1 cellular context compared by ENCODE assay signal in genomic region chr4:147683717-147684700, GRCh38.
TF ChIP-seq lines count a peak whose summit lies in the region.

Gene PRMT9, minus strand, starts transcription at chr4:147684163. Its CDS starts 176 bp downstream, at chr4:147683987.

TF ChIP-seq in K562, 482 proteins besides CTCF, POLR2A, EP300 and RAD21 (continued from another document and continues in another):
- peak; percentile 52; the same call in 1 of the 2 replicates for TF ChIP-seq CHAMP1 (IDR thresholded peaks at IDR 0.05)
- TF ChIP-seq ZNF347 (CRISPR knock-in tag; IDR thresholded peaks at IDR 0.05; ENCODE audit: low read depth), result no peak
- TF ChIP-seq EGR1 (conservative IDR thresholded peaks at IDR 0.05), result peak; percentile 86
- no peak for TF ChIP-seq CREB5 (CRISPR knock-in tag; IDR thresholded peaks at IDR 0.05)
- no peak for TF ChIP-seq SPI1 (IDR thresholded peaks at IDR 0.05; ENCODE audit: borderline replicate concordance, low read depth, low read length)
- TF ChIP-seq ARID3B (CRISPR knock-in tag; IDR thresholded peaks at IDR 0.05; ENCODE audit: borderline replicate concordance), result no peak
- TF ChIP-seq RBM25 (IDR thresholded peaks at IDR 0.05; ENCODE audit: low read depth, low read length, severe bottlenecking), result no peak
- TF ChIP-seq NR3C1 (CRISPR knock-in tag; IDR thresholded peaks at IDR 0.05), result no peak
- no peak for TF ChIP-seq ZNF311 (CRISPR knock-in tag; IDR thresholded peaks at IDR 0.05)
- TF ChIP-seq ZNF23 (CRISPR knock-in tag; IDR thresholded peaks at IDR 0.05), result no peak
- no peak for TF ChIP-seq GTF2F1 (IDR thresholded peaks at IDR 0.05; ENCODE audit: low read depth, low read length)
- no peak for TF ChIP-seq CBFA2T3 (IDR thresholded peaks at IDR 0.05)
- TF ChIP-seq YY1 (IDR thresholded peaks at IDR 0.05; ENCODE audit: borderline replicate concordance in 1 of 3, control insufficient read depth in 1 of 3, extremely low read depth in 1 of 3, insufficient read depth in 3 of 3, insufficient read length in 1 of 3, insufficient replicate concordance in 2 of 3, low read depth in 1 of 3, low read length in 2 of 3), result peak in 1 of 3 experiments; percentile 10
- 0 out of 2 replicates have a peak, but pooled peaks have one; percentile 18 for TF ChIP-seq MECOM (CRISPR knock-in tag; IDR thresholded peaks at IDR 0.05)
- TF ChIP-seq CAMTA2 (CRISPR knock-in tag; conservative IDR thresholded peaks at IDR 0.05), result no peak
- no peak for TF ChIP-seq ZFP91 (CRISPR knock-in tag; IDR thresholded peaks at IDR 0.05)
- TF ChIP-seq ZNF224 (CRISPR knock-in tag; IDR thresholded peaks at IDR 0.05), result no peak
- no peak for TF ChIP-seq ZNF184 (CRISPR knock-in tag; IDR thresholded peaks at IDR 0.05)
- peak; percentile 78 for TF ChIP-seq FOXP1 (CRISPR knock-in tag; IDR thresholded peaks at IDR 0.05)
- no peak for TF ChIP-seq SAP30 (IDR thresholded peaks at IDR 0.05; ENCODE audit: borderline replicate concordance, insufficient read depth, low read depth, low read length, poor library complexity, severe bottlenecking)
- no peak for TF ChIP-seq BACH1 (tag; IDR thresholded peaks at IDR 0.05)
- no peak for TF ChIP-seq ASH1L (IDR thresholded peaks at IDR 0.05; ENCODE audit: borderline replicate concordance, low read depth, partially characterized antibody)
- TF ChIP-seq RBM14 (IDR thresholded peaks at IDR 0.05; ENCODE audit: borderline replicate concordance, insufficient read depth, low read depth, low read length), result no peak
- no peak for TF ChIP-seq ZFP1 (CRISPR knock-in tag; IDR thresholded peaks at IDR 0.05)
- TF ChIP-seq MEF2A (IDR thresholded peaks at IDR 0.05; ENCODE audit: control insufficient read depth, low read depth, low read length), result no peak
- TF ChIP-seq ZNF121 (CRISPR knock-in tag; conservative IDR thresholded peaks at IDR 0.05), result no peak
- TF ChIP-seq BRF1 (IDR thresholded peaks at IDR 0.05; ENCODE audit: borderline replicate concordance, extremely low read depth, insufficient read length), result no peak
- no peak for TF ChIP-seq ZNF551 (CRISPR knock-in tag; IDR thresholded peaks at IDR 0.05)
- TF ChIP-seq BCL6 (CRISPR knock-in tag; IDR thresholded peaks at IDR 0.05), result no peak
- TF ChIP-seq EWSR1 (IDR thresholded peaks at IDR 0.05; ENCODE audit: borderline replicate concordance, low read depth, partially characterized antibody), result no peak
- no peak for TF ChIP-seq ELK1 (CRISPR knock-in tag; IDR thresholded peaks at IDR 0.05)
- TF ChIP-seq PTRF (tag; IDR thresholded peaks at IDR 0.05), result no peak
- TF ChIP-seq CBFA2T2 (conservative IDR thresholded peaks at IDR 0.05), result no peak
- peak; percentile 72 for TF ChIP-seq BHLHE40 (IDR thresholded peaks at IDR 0.05; ENCODE audit: low read length)
- TF ChIP-seq XRCC5 (IDR thresholded peaks at IDR 0.05; ENCODE audit: low read depth, low read length), result no peak
- TF ChIP-seq TSC22D4 (tag; IDR thresholded peaks at IDR 0.05), result no peak
- TF ChIP-seq, protein P1, sequence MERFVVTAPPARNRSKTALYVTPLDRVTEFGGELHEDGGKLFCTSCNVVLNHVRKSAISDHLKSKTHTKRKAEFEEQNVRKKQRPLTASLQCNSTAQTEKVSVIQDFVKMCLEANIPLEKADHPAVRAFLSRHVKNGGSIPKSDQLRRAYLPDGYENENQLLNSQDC (CRISPR knock-in tag; IDR thresholded peaks at IDR 0.05), result no peak
- 0 out of 4 replicates have a peak, but pooled peaks of 1 of the 2 experiments have one; percentile 17 for TF ChIP-seq SIX5 (IDR thresholded peaks at IDR 0.05; ENCODE audit: borderline replicate concordance in 1 of 2, insufficient read depth in 1 of 2, low read depth in 1 of 2, low read length in 2 of 2)
- TF ChIP-seq FOXP4 (CRISPR knock-in tag; IDR thresholded peaks at IDR 0.05; ENCODE audit: borderline replicate concordance), result no peak
- TF ChIP-seq ATF1 (CRISPR knock-in tag; IDR thresholded peaks at IDR 0.05), result peak; percentile 93
- TF ChIP-seq ATF1 (tag; IDR thresholded peaks at IDR 0.05), result peak; percentile 99
- no peak for TF ChIP-seq SNIP1 (IDR thresholded peaks at IDR 0.05; ENCODE audit: low read depth)
- TF ChIP-seq, protein P2, sequence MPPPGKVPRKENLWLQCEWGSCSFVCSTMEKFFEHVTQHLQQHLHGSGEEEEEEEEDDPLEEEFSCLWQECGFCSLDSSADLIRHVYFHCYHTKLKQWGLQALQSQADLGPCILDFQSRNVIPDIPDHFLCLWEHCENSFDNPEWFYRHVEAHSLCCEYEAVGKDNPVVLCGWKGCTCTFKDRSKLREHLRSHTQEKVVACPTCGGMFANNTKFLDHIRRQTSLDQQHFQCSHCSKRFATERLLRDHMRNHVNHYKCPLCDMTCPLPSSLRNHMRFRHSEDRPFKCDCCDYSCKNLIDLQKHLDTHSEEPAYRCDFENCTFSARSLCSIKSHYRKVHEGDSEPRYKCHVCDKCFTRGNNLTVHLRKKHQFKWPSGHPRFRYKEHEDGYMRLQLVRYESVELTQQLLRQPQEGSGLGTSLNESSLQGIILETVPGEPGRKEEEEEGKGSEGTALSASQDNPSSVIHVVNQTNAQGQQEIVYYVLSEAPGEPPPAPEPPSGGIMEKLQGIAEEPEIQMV (tag; conservative IDR thresholded peaks at IDR 0.05; ENCODE audit: low read depth), result no peak
- peak; percentile 48 for TF ChIP-seq ZFP36 (IDR thresholded peaks at IDR 0.05; ENCODE audit: low read depth, low read length, partially characterized antibody)
- TF ChIP-seq, protein P3, sequence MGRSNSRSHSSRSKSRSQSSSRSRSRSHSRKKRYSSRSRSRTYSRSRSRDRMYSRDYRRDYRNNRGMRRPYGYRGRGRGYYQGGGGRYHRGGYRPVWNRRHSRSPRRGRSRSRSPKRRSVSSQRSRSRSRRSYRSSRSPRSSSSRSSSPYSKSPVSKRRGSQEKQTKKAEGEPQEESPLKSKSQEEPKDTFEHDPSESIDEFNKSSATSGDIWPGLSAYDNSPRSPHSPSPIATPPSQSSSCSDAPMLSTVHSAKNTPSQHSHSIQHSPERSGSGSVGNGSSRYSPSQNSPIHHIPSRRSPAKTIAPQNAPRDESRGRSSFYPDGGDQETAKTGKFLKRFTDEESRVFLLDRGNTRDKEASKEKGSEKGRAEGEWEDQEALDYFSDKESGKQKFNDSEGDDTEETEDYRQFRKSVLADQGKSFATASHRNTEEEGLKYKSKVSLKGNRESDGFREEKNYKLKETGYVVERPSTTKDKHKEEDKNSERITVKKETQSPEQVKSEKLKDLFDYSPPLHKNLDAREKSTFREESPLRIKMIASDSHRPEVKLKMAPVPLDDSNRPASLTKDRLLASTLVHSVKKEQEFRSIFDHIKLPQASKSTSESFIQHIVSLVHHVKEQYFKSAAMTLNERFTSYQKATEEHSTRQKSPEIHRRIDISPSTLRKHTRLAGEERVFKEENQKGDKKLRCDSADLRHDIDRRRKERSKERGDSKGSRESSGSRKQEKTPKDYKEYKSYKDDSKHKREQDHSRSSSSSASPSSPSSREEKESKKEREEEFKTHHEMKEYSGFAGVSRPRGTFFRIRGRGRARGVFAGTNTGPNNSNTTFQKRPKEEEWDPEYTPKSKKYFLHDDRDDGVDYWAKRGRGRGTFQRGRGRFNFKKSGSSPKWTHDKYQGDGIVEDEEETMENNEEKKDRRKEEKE (IDR thresholded peaks at IDR 0.05; ENCODE audit: borderline replicate concordance in 1 of 2, control insufficient read depth in 1 of 2, low read depth in 2 of 2, low read length in 1 of 2), result no peak
- no peak for TF ChIP-seq ARID3A (IDR thresholded peaks at IDR 0.05; ENCODE audit: borderline replicate concordance, low read depth, low read length)
- TF ChIP-seq ZNF449 (CRISPR knock-in tag; IDR thresholded peaks at IDR 0.05), result no peak
